ENCODE assay signal across 15 cellular contexts in genomic region chr3:5227812-5228211, GRCh38. TPM values are rescaled to one million over a fixed set of nuclear protein-coding genes. Genes with fewer than 3 reads are reported as not detected.
DNase-seq lines count a peak whose midpoint lies in the region; TF ChIP-seq lines count a peak whose summit lies in the region.
"Had no signal": no experiment of that assay in that cellular context is flagged by ENCODE, and none has a peak within 500 bp of the region (broad histone marks: within the 10 kb centered on the region; RNA-seq: fewer than 3 reads in every experiment).

No MANE protein-coding gene starts in this region.

- H3K14ac ChIP-seq in neuronal stem cell (ENCODE audit: low read length): no peak overlapping the region

- H3K9ac ChIP-seq in neuronal stem cell (ENCODE audit: low read depth, low read length, poor library complexity): no peak overlapping the region
- H3K9ac ChIP-seq: BLaER1 had no signal

- H3K18ac ChIP-seq in neuronal stem cell (ENCODE audit: low read length): peak overlapping the region; percentile 58

- H3K79me1 ChIP-seq in neuronal stem cell (ENCODE audit: low read depth, low read length): no peaks in the 10 kb centered on the region

- H2AFZ ChIP-seq in neuronal stem cell (ENCODE audit: low read length): no peak overlapping the region

- no peak overlapping the region for H3K4me2 ChIP-seq in neuronal stem cell (ENCODE audit: insufficient read depth, low read length, poor library complexity, severe bottlenecking)
- H3K4me2 ChIP-seq: BLaER1 had no signal

- TF ChIP-seq CTCF in fibroblast of mammary gland (conservative IDR thresholded peaks at IDR 0.05; ENCODE audit: control insufficient read depth, insufficient read depth, low read depth, low read length): no peak

- no peak overlapping the region for H4K91ac ChIP-seq in neuronal stem cell (ENCODE audit: low read depth, low read length, poor library complexity)

- DNase-seq in GM03348 (ENCODE audit: low spot score): peak; percentile 40
- DNase-seq in OCI-M1 (lab: John Stamatoyannopoulos, UW): peak; percentile 24
- DNase-seq in fibroblast of mammary gland (ENCODE audit: low read depth): peak; percentile 28
- no peak for DNase-seq in neuronal stem cell (ENCODE audit: low spot score)
- DNase-seq in activated naive CD4-positive, alpha-beta T cell treated with Interleukin-2 at 50 U/mL for 16 hours: no peak
- DNase-seq in glomerular visceral epithelial cell (ENCODE audit: extremely low spot score): no peak
- DNase-seq in NCI-H187 treated with DMSO at 0.1 percent for 48 hours (lab: John Stamatoyannopoulos, UW): no peak
- DNase-seq: CD8-positive, alpha-beta T cell; GOT3; MV-4-11; NCI-H1417 treated with DMSO at 0.1 percent for 48 hours; NCI-H2081; NCI-H510A treated with DMSO at 0.1 percent for 48 hours had no signal

- peak overlapping the region; percentile 49 for H2BK12ac ChIP-seq in neuronal stem cell (ENCODE audit: low read length)

- no peak overlapping the region for H2BK5ac ChIP-seq in neuronal stem cell (ENCODE audit: low read length)

- H2BK15ac ChIP-seq in neuronal stem cell (ENCODE audit: low read length): no peak overlapping the region

- no peaks in the 10 kb centered on the region for H3K27me3 ChIP-seq in neuronal stem cell (ENCODE audit: control insufficient read depth in 3 of 3, insufficient read depth in 3 of 3, low read depth in 1 of 3, low read length in 3 of 3)
- H3K27me3 ChIP-seq: BLaER1 had no signal

- no peak overlapping the region for H3K27ac ChIP-seq in neuronal stem cell (replicated peaks; ENCODE audit: low read length)
- H3K27ac ChIP-seq: BLaER1 had no signal

- WGBS in neuronal stem cell (ENCODE audit: extremely low coverage in 2 of 2, insufficient read length in 2 of 2, insufficient replicate concordance in 1 of 2), 2 donors: no CpG with 5 or more reads among the region's 6 CpGs

- H3K4ac ChIP-seq in neuronal stem cell (ENCODE audit: low read length): no peak overlapping the region

- H4K8ac ChIP-seq in neuronal stem cell (ENCODE audit: low read depth, low read length): no peak overlapping the region

- no peak overlapping the region for H3K23ac ChIP-seq in neuronal stem cell (ENCODE audit: low read depth, low read length, poor library complexity)

- H2AK5ac ChIP-seq in neuronal stem cell (ENCODE audit: low read depth, low read length): no peak overlapping the region

- peak overlapping the region; percentile 50 for H2BK120ac ChIP-seq in neuronal stem cell (ENCODE audit: low read depth, low read length)

- no peaks in the 10 kb centered on the region for H3K9me3 ChIP-seq in neuronal stem cell (replicated peaks in 1 of 2; ENCODE audit: control insufficient read depth in 2 of 2, insufficient read depth in 1 of 2, low read depth in 1 of 2, low read length in 2 of 2)
- H3K9me3 ChIP-seq: BLaER1 had no signal

- H3K36me3 ChIP-seq in neuronal stem cell (replicated peaks in 1 of 2; ENCODE audit: control insufficient read depth in 2 of 2, insufficient read depth in 2 of 2, low read length in 2 of 2): no peaks in the 10 kb centered on the region

- peaks cover 0 to 4% of the 10 kb centered on the region in 2 donors for H3K4me1 ChIP-seq in neuronal stem cell (ENCODE audit: control insufficient read depth in 2 of 2, insufficient read depth in 1 of 2, low read depth in 1 of 2, low read length in 2 of 2)

- no peak overlapping the region for H3K4me3 ChIP-seq in fibroblast of mammary gland (ENCODE audit: control insufficient read depth, low read depth, low read length)
- H3K4me3 ChIP-seq in neuronal stem cell (ENCODE audit: low read length in 2 of 2): no peak overlapping the region
- H3K4me3 ChIP-seq: BLaER1, GM12878 had no signal

RNA-seq across cellular contexts. Expression of gene EDEM1, which starts 40.3 kb away (rescaled TPM):
- 7.8 TPM for polyA plus RNA-seq in neuronal stem cell (2013, experiment 1 of 2)
- 8.3 TPM for polyA plus RNA-seq in neuronal stem cell (2013, experiment 2 of 2)

Comparison
In these comparisons a context has a peak if more than half of its experiments do, and no peak if none do; other contexts are left out.
1. DNase-seq: peak in GM03348 (single experiment), OCI-M1 (single experiment) and fibroblast of mammary gland (single experiment); none in neuronal stem cell (single experiment), activated naive CD4-positive, alpha-beta T cell treated with Interleukin-2 at 50 U/mL for 16 hours (single experiment), glomerular visceral epithelial cell (single experiment) and NCI-H187 treated with DMSO at 0.1 percent for 48 hours (single experiment).